In the genomic region with DNA sequence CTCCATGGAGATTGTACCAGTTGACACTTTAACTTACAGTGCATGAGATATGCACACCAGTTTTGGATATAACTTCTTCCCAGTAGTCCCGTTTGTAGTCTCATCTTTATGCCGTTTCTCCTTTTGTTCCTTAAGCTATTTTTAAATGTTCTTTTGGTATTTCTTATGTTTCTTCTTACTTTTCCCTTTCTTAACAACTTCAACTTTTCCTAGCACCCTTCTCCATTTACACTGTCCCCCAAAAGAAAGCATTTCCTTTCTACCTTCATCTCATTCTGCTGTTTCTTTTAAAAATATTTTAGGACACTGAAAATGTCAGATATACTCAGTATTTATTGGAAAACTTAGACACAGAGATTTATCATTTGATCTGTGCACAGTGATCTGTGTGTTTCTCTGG, we compare ENCODE assay signal across 1 cellular context.
TF ChIP-seq lines count a peak whose summit lies in the region.

No MANE protein-coding gene starts in this region.

TF ChIP-seq in GM23338, 12 proteins besides CTCF, POLR2A, EP300 and RAD21 (continued from another document):
- TF ChIP-seq, protein P1, sequence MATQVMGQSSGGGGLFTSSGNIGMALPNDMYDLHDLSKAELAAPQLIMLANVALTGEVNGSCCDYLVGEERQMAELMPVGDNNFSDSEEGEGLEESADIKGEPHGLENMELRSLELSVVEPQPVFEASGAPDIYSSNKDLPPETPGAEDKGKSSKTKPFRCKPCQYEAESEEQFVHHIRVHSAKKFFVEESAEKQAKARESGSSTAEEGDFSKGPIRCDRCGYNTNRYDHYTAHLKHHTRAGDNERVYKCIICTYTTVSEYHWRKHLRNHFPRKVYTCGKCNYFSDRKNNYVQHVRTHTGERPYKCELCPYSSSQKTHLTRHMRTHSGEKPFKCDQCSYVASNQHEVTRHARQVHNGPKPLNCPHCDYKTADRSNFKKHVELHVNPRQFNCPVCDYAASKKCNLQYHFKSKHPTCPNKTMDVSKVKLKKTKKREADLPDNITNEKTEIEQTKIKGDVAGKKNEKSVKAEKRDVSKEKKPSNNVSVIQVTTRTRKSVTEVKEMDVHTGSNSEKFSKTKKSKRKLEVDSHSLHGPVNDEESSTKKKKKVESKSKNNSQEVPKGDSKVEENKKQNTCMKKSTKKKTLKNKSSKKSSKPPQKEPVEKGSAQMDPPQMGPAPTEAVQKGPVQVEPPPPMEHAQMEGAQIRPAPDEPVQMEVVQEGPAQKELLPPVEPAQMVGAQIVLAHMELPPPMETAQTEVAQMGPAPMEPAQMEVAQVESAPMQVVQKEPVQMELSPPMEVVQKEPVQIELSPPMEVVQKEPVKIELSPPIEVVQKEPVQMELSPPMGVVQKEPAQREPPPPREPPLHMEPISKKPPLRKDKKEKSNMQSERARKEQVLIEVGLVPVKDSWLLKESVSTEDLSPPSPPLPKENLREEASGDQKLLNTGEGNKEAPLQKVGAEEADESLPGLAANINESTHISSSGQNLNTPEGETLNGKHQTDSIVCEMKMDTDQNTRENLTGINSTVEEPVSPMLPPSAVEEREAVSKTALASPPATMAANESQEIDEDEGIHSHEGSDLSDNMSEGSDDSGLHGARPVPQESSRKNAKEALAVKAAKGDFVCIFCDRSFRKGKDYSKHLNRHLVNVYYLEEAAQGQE (IDR thresholded peaks at IDR 0.05; ENCODE audit: unreplicated experiment): no peak
